8 cellular contexts compared by ENCODE assay signal in genomic region chr16:71499775-71500364, GRCh38. TPM values are rescaled to one million over a fixed set of nuclear protein-coding genes. Genes with fewer than 3 reads are reported as not detected.
DNase-seq lines count a peak whose midpoint lies in the region; ATAC-seq and TF ChIP-seq lines count a peak whose summit lies in the region.

No MANE protein-coding gene starts in this region.

- H3K36me3 ChIP-seq in vagina: no peaks in the 10 kb centered on the region

- no peak for TF ChIP-seq POLR2A in vagina (IDR thresholded peaks at IDR 0.05)

- no peaks in the 10 kb centered on the region for H3K27me3 ChIP-seq in vagina

- no peak overlapping the region for H3K4me3 Mint-ChIP-seq in natural killer cell

- H3K27ac ChIP-seq in vagina: no peak overlapping the region

- no peaks in the 10 kb centered on the region for H3K4me1 Mint-ChIP-seq in natural killer cell

- no peaks in the 10 kb centered on the region for H3K4me1 ChIP-seq in vagina

- no peak overlapping the region for H3K27ac Mint-ChIP-seq in natural killer cell

- ATAC-seq in natural killer cell (peak; percentile 54 to 78 (median 78)), HG03039 (IDR thresholded peaks at IDR 0.05; ENCODE audit: unreplicated experiment) (no peak)

- no peaks in the 10 kb centered on the region for H3K36me3 Mint-ChIP-seq in natural killer cell

- H3K27me3 Mint-ChIP-seq in natural killer cell (ENCODE audit: low read depth in 2 of 2): peaks cover 0 to 19% of the 10 kb centered on the region in 2 donors

- TF ChIP-seq CTCF in natural killer cell (IDR thresholded peaks at IDR 0.05): peak; percentile 83
- peak; percentile 28 to 58 (median 35) for TF ChIP-seq CTCF in vagina (IDR thresholded peaks at IDR 0.05)

- no peaks in the 10 kb centered on the region for H3K9me3 Mint-ChIP-seq in natural killer cell

- peak; percentile 74 for DNase-seq in DMS53 (lab: John Stamatoyannopoulos, UW)
- DNase-seq in HCEC 1CT: peak; percentile 52
- peak; percentile 4 for DNase-seq in NCI-H526 treated with DMSO at 0.1 percent for 48 hours (lab: John Stamatoyannopoulos, UW)
- peak; percentile 23 to 25 for DNase-seq in activated CD4-positive, alpha-beta T cell treated with anti-CD3 and anti-CD28 coated beads, Interleukin-2, amount 50 U/mL, for 4 hours
- peak; percentile 69 for DNase-seq in epidermal melanocyte (ENCODE audit: insufficient read length, low spot score)
- peak; percentile 22 for DNase-seq in natural killer cell
- DNase-seq in vagina (ENCODE audit: extremely low spot score in 2 of 2): no peak

- H3K9me3 ChIP-seq in vagina: no peaks in the 10 kb centered on the region

- intact Hi-C loops in natural killer cell (cut with micrococcal nuclease): loop anchor here (2.0 kb wide), 2 partner anchors 59 to 87 kb away; no protein-coding TSS in a partner anchor
- intact Hi-C loops in vagina (cut with DNase I): loop anchor here (2.0 kb wide), 1 partner anchor 87 kb away; no protein-coding TSS in a partner anchor

- H3K4me3 ChIP-seq in vagina: no peak overlapping the region

RNA-seq across cellular contexts. Expression of gene ZNF19, which starts 10.7 kb away (rescaled TPM):
- total RNA-seq in natural killer cell (1 to 10 TPM; 3.4 to 6.1 (median 3.6) TPM), vagina (2.2 TPM)

RNA-seq across cellular contexts. Expression of gene CHST4, which starts 26.4 kb away (rescaled TPM):
- total RNA-seq in natural killer cell (not detected), vagina (not detected)

RNA-seq across cellular contexts. Expression of gene ZNF23, which starts 37.8 kb away (rescaled TPM):
- total RNA-seq in natural killer cell (1 to 10 TPM; 7.2 to 8.9 (median 7.8) TPM), vagina (7.1 TPM)

RNA-seq across cellular contexts. Expression of gene TLE7, which starts 58.0 kb away (rescaled TPM):
- not detected for total RNA-seq in natural killer cell
- total RNA-seq in vagina: not detected

Comparison
In these comparisons a context has a peak if more than half of its experiments do, and no peak if none do; other contexts are left out.
1. DNase-seq: peak in DMS53 (single experiment), HCEC 1CT (single experiment), NCI-H526 treated with DMSO at 0.1 percent for 48 hours (single experiment), activated CD4-positive, alpha-beta T cell treated with anti-CD3 and anti-CD28 coated beads, Interleukin-2, amount 50 U/mL, for 4 hours (2 of 2), epidermal melanocyte (single experiment) and natural killer cell (single experiment); none in vagina (0 of 2).